ENCODE assay signal across 15 cellular contexts in the genomic region with DNA sequence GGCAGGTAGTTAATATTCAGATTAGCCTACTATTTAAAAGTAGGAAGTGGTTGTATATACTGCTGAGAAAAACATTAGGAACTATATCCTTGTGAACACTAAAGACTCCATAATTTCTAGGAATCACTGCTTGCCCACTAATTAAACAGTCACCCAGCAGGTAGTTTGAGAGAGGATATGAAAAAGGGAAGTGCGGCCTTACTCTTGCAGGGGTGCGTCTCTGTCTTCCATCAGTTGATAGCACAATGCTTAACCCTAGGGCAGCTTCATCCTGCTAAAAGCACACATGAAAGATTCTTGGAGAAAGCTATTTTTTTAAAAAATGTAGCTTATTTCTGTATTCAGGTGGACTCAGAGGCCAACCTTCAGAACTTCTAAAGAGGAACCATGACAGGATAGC. TPM values are rescaled to one million over a fixed set of nuclear protein-coding genes. Genes with fewer than 3 reads are reported as not detected.
DNase-seq lines count a peak whose midpoint lies in the region; ATAC-seq and TF ChIP-seq lines count a peak whose summit lies in the region.
"Had no signal": no experiment of that assay in that cellular context is flagged by ENCODE, and none has a peak within 500 bp of the region (broad histone marks: within the 10 kb centered on the region; RNA-seq: fewer than 3 reads in every experiment).

No MANE protein-coding gene starts in this region.

- POLR2A ChIA-PET in activated CD4-positive, alpha-beta memory T cell treated with anti-CD3 and anti-CD28 coated beads, Interleukin-2, amount 10 ng/mL, durations not matched to agents 7 days and 5 days (lab: Charles Lee), result interaction anchor here (0.6 kb wide), 1 partner anchor 66 kb away, joined by 3 read pairs; a partner anchor contains a TSS

- H3K36me3 Mint-ChIP-seq in activated CD4-positive, alpha-beta memory T cell treated with anti-CD3 and anti-CD28 coated beads, Interleukin-2, amount 10 ng/mL, durations not matched to agents 7 days and 5 days (ENCODE audit: low read depth), result no peaks in the 10 kb centered on the region

- H3K36me3 ChIP-seq in DOHH2 (ENCODE audit: control insufficient read depth, low read length), result no peaks in the 10 kb centered on the region
- H3K36me3 ChIP-seq: pancreas had no signal

- no peak for TF ChIP-seq CTCF in DOHH2 (IDR thresholded peaks at IDR 0.05; ENCODE audit: low read depth, low read length, poor library complexity, severe bottlenecking)

- H3F3A ChIP-seq in DOHH2 (ENCODE audit: control insufficient read depth, insufficient read depth), result no peaks in the 10 kb centered on the region

- peaks cover 2% of the 10 kb centered on the region for H3K4me1 Mint-ChIP-seq in activated CD4-positive, alpha-beta memory T cell treated with anti-CD3 and anti-CD28 coated beads, Interleukin-2, amount 10 ng/mL, durations not matched to agents 7 days and 5 days

- H3K27me3 Mint-ChIP-seq in activated CD4-positive, alpha-beta memory T cell treated with anti-CD3 and anti-CD28 coated beads, Interleukin-2, amount 10 ng/mL, durations not matched to agents 7 days and 5 days, result peaks cover 3% of the 10 kb centered on the region

- CTCF ChIA-PET in activated CD4-positive, alpha-beta memory T cell treated with anti-CD3 and anti-CD28 coated beads, Interleukin-2, amount 10 ng/mL, durations not matched to agents 7 days and 5 days (lab: Charles Lee), result interaction anchor here (1.9 kb wide), 1 partner anchor 17 kb away, joined by 10 read pairs; no protein-coding TSS in a partner anchor

- no peak overlapping the region for H3K4me3 Mint-ChIP-seq in activated CD4-positive, alpha-beta memory T cell treated with anti-CD3 and anti-CD28 coated beads, Interleukin-2, amount 10 ng/mL, durations not matched to agents 7 days and 5 days
- H3K4me3 Mint-ChIP-seq: activated CD8-positive, alpha-beta T cell treated with anti-CD3 and anti-CD28 coated beads, Interleukin-2, amount 10 ng/mL, durations not matched to agents 7 days and 5 days had no signal

- no peak overlapping the region for H3K27ac ChIP-seq in DOHH2 (ENCODE audit: low read depth, low read length)
- H3K27ac ChIP-seq: pancreas had no signal

- peaks cover 12% of the 10 kb centered on the region for H3K9me3 Mint-ChIP-seq in activated CD4-positive, alpha-beta memory T cell treated with anti-CD3 and anti-CD28 coated beads, Interleukin-2, amount 10 ng/mL, durations not matched to agents 7 days and 5 days

- H3K9me2 ChIP-seq in DOHH2 (replicated peaks; ENCODE audit: control insufficient read depth, low read length), result no peaks in the 10 kb centered on the region

- no peaks in the 10 kb centered on the region for H3K79me2 ChIP-seq in DOHH2 (ENCODE audit: control insufficient read depth, low read length)

- no peak overlapping the region for H3K4me3 ChIP-seq in DOHH2 (ENCODE audit: low read length)
- H3K4me3 ChIP-seq: pancreas had no signal

- no peaks in the 10 kb centered on the region for H4K20me1 ChIP-seq in DOHH2 (ENCODE audit: control insufficient read depth, insufficient read depth, low read depth, low read length)

- peak; percentile 9 for DNase-seq in NAMALWA (ENCODE audit: low spot score)
- no peak for DNase-seq in activated CD4-positive, alpha-beta memory T cell treated with anti-CD3 and anti-CD28 coated beads, Interleukin-2, amount 10 ng/mL, durations not matched to agents 7 days and 5 days
- no peak for DNase-seq in CD1c-positive myeloid dendritic cell (ENCODE audit: extremely low spot score)
- DNase-seq in DMS79 treated with DMSO at 0.1 percent for 48 hours (lab: John Stamatoyannopoulos, UW), result no peak
- DNase-seq in amygdala (lab: John Stamatoyannopoulos, UW), result no peak
- DNase-seq: activated CD8-positive, alpha-beta T cell treated with anti-CD3 and anti-CD28 coated beads, Interleukin-2, amount 10 ng/mL, durations not matched to agents 7 days and 5 days; activated effector memory CD4-positive, alpha-beta T cell treated with anti-CD3 and anti-CD28 coated beads, Interleukin-2, amount 50 U/mL, for 16 hours; Karpas-422; left cardiac atrium; pancreas; SHP77 treated with DMSO at 0.1 percent for 48 hours; stimulated activated CD4-positive, alpha-beta T cell treated with anti-CD3 and anti-CD28 coated beads, Interleukin-12 subunit alpha, Interleukin-12 subunit beta, amount 100 ng/mL, for 4 hours had no signal

- H3K27me3 ChIP-seq in DOHH2 (ENCODE audit: control insufficient read depth, low read length), result no peaks in the 10 kb centered on the region
- H3K27me3 ChIP-seq: pancreas had no signal

- H3K4me1 ChIP-seq in DOHH2 (ENCODE audit: control insufficient read depth, low read length), result peaks cover 11% of the 10 kb centered on the region
- H3K4me1 ChIP-seq: pancreas had no signal

- ATAC-seq in GM19452 (IDR thresholded peaks at IDR 0.05; ENCODE audit: unreplicated experiment) (peak; percentile 89), HG02885 (IDR thresholded peaks at IDR 0.05; ENCODE audit: poor library complexity, unreplicated experiment) (peak; percentile 78)
- ATAC-seq: activated CD8-positive, alpha-beta T cell treated with anti-CD3 and anti-CD28 coated beads, Interleukin-2, amount 10 ng/mL, durations not matched to agents 7 days and 5 days; left cardiac atrium; pancreas had no signal

- peaks cover 5% of the 10 kb centered on the region for H3K9me3 ChIP-seq in DOHH2 (ENCODE audit: control insufficient read depth, insufficient read depth, low read length)
- H3K9me3 ChIP-seq: pancreas had no signal

- no peak overlapping the region for H3K27ac Mint-ChIP-seq in activated CD4-positive, alpha-beta memory T cell treated with anti-CD3 and anti-CD28 coated beads, Interleukin-2, amount 10 ng/mL, durations not matched to agents 7 days and 5 days
- H3K27ac Mint-ChIP-seq: activated CD8-positive, alpha-beta T cell treated with anti-CD3 and anti-CD28 coated beads, Interleukin-2, amount 10 ng/mL, durations not matched to agents 7 days and 5 days had no signal

- H3K4me2 ChIP-seq in DOHH2 (ENCODE audit: low read length), result peak overlapping the region; percentile 9; the same call in 1 of the 2 replicates

RNA-seq across cellular contexts. Expression of a gene that starts 53.1 kb away (rescaled TPM):
- 100 to 1,000 TPM; 200 to 210 TPM for total RNA-seq in activated CD4-positive, alpha-beta memory T cell treated with anti-CD3 and anti-CD28 coated beads, Interleukin-2, amount 10 ng/mL, durations not matched to agents 7 days and 5 days
